27 cellular contexts compared by ENCODE assay signal in genomic region chr13:97471721-97472120, GRCh38.
"Had no signal": no experiment of that assay in that cellular context is flagged by ENCODE, and none has a peak within 500 bp of the region (broad histone marks: within the 10 kb centered on the region; RNA-seq: fewer than 3 reads in every experiment).

No MANE protein-coding gene starts in this region.

- H3K4me3 ChIP-seq: body of pancreas, esophagus muscularis mucosa, gastroesophageal sphincter, heart right ventricle had no signal

- DNase-seq: activated B cell treated with CpG ODN at 0.5 μM for 24 hours; activated CD4-positive, alpha-beta T cell treated with anti-CD3 and anti-CD28 coated beads for 48 hours; activated CD4-positive, alpha-beta T cell treated with anti-CD3 and anti-CD28 coated beads, Interleukin-2, amount 50 U/mL, for 1 hour; activated CD4-positive, alpha-beta T cell treated with anti-CD3 and anti-CD28 coated beads, Interleukin-2, amount 50 U/mL, for 48 hours; activated CD8-positive, alpha-beta memory T cell treated with anti-CD3 and anti-CD28 coated beads for 24 hours; activated CD8-positive, alpha-beta T cell treated with anti-CD3 and anti-CD28 coated beads for 36 hours; activated effector memory CD4-positive, alpha-beta T cell treated with Interleukin-2 at 50 U/mL for 16 hours; activated gamma-delta T cell treated with Interleukin-2 at 50 U/mL for 16 hours; activated naive CD4-positive, alpha-beta T cell treated with anti-CD3 and anti-CD28 coated beads, Interleukin-2, amount 50 U/mL, for 16 hours; activated naive CD4-positive, alpha-beta T cell treated with Interleukin-2 at 50 U/mL for 16 hours; activated T-cell treated with anti-CD3 and anti-CD28 coated beads, Interleukin-2, amount 50 U/mL, for 4 hours; amygdala; aorta; body of pancreas; caudate nucleus; cortex of kidney; dermis blood vessel endothelial cell; effector CD4-positive, alpha-beta T cell; effector memory CD8-positive, alpha-beta T cell; erythroblast; foreskin melanocyte; heart right ventricle; T-helper 17 cell; T1000; WERI-Rb-1 had no signal

- H3K27ac ChIP-seq: body of pancreas, esophagus muscularis mucosa, gastroesophageal sphincter, heart right ventricle, WERI-Rb-1 had no signal

- H3K4me1 ChIP-seq: gastroesophageal sphincter had no signal

- H3K9me3 ChIP-seq: body of pancreas, esophagus muscularis mucosa, gastroesophageal sphincter, heart right ventricle had no signal

- H3K36me3 ChIP-seq: esophagus muscularis mucosa, gastroesophageal sphincter, heart right ventricle, WERI-Rb-1 had no signal
